In the genomic region with DNA sequence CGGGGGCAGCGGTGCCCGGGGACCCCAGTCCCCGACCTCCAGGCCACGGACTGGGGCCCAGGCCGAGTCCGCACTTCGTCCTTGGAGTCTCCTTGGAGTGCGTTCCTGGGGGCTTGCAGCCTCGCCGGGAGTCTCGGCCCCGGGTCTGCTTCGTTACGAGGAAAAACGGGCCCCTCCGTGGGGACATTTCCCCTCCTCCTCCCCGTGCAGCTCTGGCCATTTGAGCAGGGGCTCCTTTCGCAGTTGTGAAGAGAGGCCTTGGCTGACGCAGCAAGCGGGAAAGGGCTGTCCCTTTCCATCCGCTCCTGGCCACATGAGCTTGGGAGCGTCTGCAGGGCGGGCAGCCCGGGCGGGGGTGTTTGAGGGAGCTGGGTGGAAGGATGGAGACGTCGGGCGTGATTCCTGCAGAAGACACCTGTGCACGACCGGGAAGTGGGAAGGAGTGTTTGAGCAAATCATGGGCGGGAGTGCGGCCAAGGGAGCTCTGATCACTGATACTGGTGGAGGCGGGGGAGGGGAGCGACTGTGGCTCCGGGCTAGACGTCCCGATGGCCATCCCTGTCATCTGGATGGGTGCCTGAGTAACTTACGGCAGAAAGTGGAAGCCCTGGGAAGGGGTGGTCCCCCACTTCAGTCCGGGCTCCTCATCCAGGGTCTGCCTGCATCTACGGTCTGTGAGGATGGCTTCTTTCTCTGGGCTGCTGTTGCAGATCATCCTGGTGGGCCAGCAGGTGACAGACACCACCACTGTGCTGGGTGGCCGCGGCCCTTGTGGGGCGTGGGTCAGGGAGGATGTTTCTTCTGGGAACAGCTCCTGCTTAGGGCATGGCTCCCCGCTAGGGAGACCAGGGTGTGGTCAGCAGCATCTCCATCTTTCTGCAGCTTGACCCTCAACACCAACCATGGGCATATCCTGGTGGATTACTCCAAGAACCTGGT, we compare ENCODE assay signal across 8 cellular contexts. TPM values are rescaled to one million over a fixed set of nuclear protein-coding genes. Genes with fewer than 3 reads are reported as not detected.
DNase-seq lines count a peak whose midpoint lies in the region; TF ChIP-seq lines count a peak whose summit lies in the region.

No MANE protein-coding gene starts in this region.

- no peak for TF ChIP-seq POLR2A in breast epithelium (IDR thresholded peaks at IDR 0.05)

- peak overlapping the region; percentile 91 for H3K4me3 Mint-ChIP-seq in Calu3 (ENCODE audit: low read depth, unreplicated experiment)

- peaks cover 24% of the 10 kb centered on the region for H3K4me1 Mint-ChIP-seq in Calu3 (ENCODE audit: low read depth, unreplicated experiment)

- TF ChIP-seq CTCF in Calu3 (IDR thresholded peaks at IDR 0.05; ENCODE audit: unreplicated experiment) = no peak
- TF ChIP-seq CTCF in HFF-Myc (IDR thresholded peaks at IDR 0.05; ENCODE audit: low read depth, low read length, missing control alignments) = no peak
- TF ChIP-seq CTCF in breast epithelium (IDR thresholded peaks at IDR 0.05) = no peak

- H3K4me3 ChIP-seq in HFF-Myc (replicated peaks; ENCODE audit: low read depth, low read length) = peak overlapping the region; percentile 90
- peak overlapping the region; percentile 94 to 95 (median 95) for H3K4me3 ChIP-seq in breast epithelium
- H3K4me3 ChIP-seq in skeletal muscle satellite cell (ENCODE audit: low read length) = peak overlapping the region; percentile 83

- H3K27ac ChIP-seq in breast epithelium = peak overlapping the region; percentile 73 to 81

- H3K36me3 Mint-ChIP-seq in Calu3 (ENCODE audit: insufficient read depth, unreplicated experiment) = peaks cover 63% of the 10 kb centered on the region

- H3K9me3 ChIP-seq in breast epithelium = no peaks in the 10 kb centered on the region
- H3K9me3 ChIP-seq in skeletal muscle satellite cell (replicated peaks; ENCODE audit: low read length) = no peaks in the 10 kb centered on the region

- H3K9ac ChIP-seq in skeletal muscle satellite cell (ENCODE audit: low read depth, low read length) = peak overlapping the region; percentile 93

- CTCF ChIA-PET in Calu3 (lab: Charles Lee) = interaction anchor here (0.9 kb wide), 1 partner anchor 64 kb away, joined by 3 read pairs; no protein-coding TSS in a partner anchor

- H3K4me2 ChIP-seq in skeletal muscle satellite cell (ENCODE audit: low read length) = peak overlapping the region; percentile 95

- intact Hi-C loops in Calu3 (cut with micrococcal nuclease; ENCODE audit: unreplicated experiment) = loop anchor here (2.0 kb wide), 1 partner anchor 65 kb away; no protein-coding TSS in a partner anchor
- intact Hi-C loops in breast epithelium (cut with DNase I; ENCODE audit: low total_unique reads) = no loop called here

- DNase-seq in Calu3 (peak; percentile 39), HFF-Myc (ENCODE audit: extremely low read depth, low read depth) (no peak), OCI-M1 (lab: John Stamatoyannopoulos, UW) (peak; percentile 55), breast epithelium (ENCODE audit: low spot score in 2 of 2) (no peak), iPS-NIHi11 (ENCODE audit: low spot score) (peak; percentile 41), SKM-1 treated with dmso at 0.1 percent for 144 hours (lab: John Stamatoyannopoulos, UW; ENCODE audit: unreplicated experiment) (no peak)
- DNase-seq in effector CD8-positive, alpha-beta T cell (lab: John Stamatoyannopoulos, UW) = no peak

- BruUV-seq in Calu3 (replicated peaks; lab: Mats Ljungman, UMichigan) = no TSS peak

- H3K27me3 ChIP-seq in breast epithelium (no peaks in the 10 kb centered on the region), skeletal muscle satellite cell (ENCODE audit: control insufficient read depth, insufficient read depth, low read length) (no peaks in the 10 kb centered on the region)

- H3K27ac Mint-ChIP-seq in Calu3 (ENCODE audit: unreplicated experiment) = peak overlapping the region; percentile 19

- no peaks in the 10 kb centered on the region for H3K9me3 Mint-ChIP-seq in Calu3 (ENCODE audit: low read depth, unreplicated experiment)

- H3K4me1 ChIP-seq in breast epithelium (peaks cover 0 to 4% of the 10 kb centered on the region in 2 donors), skeletal muscle satellite cell (ENCODE audit: control insufficient read depth, insufficient read depth, low read length) (peaks cover 20% of the 10 kb centered on the region)

- H3K36me3 ChIP-seq in breast epithelium = no peaks in the 10 kb centered on the region
- peaks cover 32% of the 10 kb centered on the region for H3K36me3 ChIP-seq in skeletal muscle satellite cell (ENCODE audit: insufficient read depth, low read length)

- H3K27me3 Mint-ChIP-seq in Calu3 (ENCODE audit: unreplicated experiment) = no peaks in the 10 kb centered on the region

RNA-seq across cellular contexts. Expression of gene GPI, which starts 0.7 kb away (rescaled TPM):
- 353 and 375 TPM in 2 replicates for total RNA-seq in Calu3 (2022)
- 100 to 1,000 TPM in 2 of 3 donors, 10 to 100 TPM in 1; 97.9 to 130 (median 113) TPM for total RNA-seq in breast epithelium
- total RNA-seq in skeletal muscle satellite cell (2012; rRNA removed) = 249 and 305 TPM in 2 replicates

RNA-seq across cellular contexts. Expression of gene PDCD2L, which starts 38.5 kb away (rescaled TPM):
- 29.3 and 35.7 TPM in 2 replicates for total RNA-seq in Calu3 (2022)
- total RNA-seq in breast epithelium = 10 to 100 TPM in 2 of 3 donors, 1 to 10 TPM in 1; 7.8 to 15.7 (median 10.9) TPM
- 17.7 and 18.6 TPM in 2 replicates for total RNA-seq in skeletal muscle satellite cell (2012; rRNA removed)

Comparison
In these comparisons a context has a peak if more than half of its experiments do, and no peak if none do; other contexts are left out.
1. DNase-seq: peak in Calu3 (single experiment), OCI-M1 (single experiment) and iPS-NIHi11 (single experiment); none in HFF-Myc (single experiment), breast epithelium (0 of 2), SKM-1 treated with dmso at 0.1 percent for 144 hours (single experiment) and effector CD8-positive, alpha-beta T cell (single experiment).
2. Peak in every context shown above with its lines, with median percentiles within 50 percentile points of each other: H3K4me3 ChIP-seq.